In the genomic region with DNA sequence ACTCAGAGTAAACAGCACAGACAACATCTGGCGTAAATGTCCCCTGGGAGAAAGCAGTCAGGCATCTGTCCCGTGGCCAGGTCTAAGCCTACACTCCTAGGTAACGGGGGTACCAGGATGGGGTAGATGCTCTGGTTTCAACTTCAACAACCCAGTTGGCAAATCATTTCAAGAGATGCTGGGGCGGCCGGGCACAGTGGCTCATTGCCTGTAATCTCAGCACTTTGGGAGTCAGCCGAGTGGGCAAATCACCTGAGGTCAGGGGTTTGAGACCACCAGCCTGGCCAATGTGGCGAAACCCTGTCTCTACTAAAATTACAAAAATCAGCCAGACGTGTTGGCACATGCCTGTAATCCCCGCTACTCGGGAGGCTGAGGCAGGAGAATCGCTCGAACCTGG, we compare ENCODE assay signal across 18 cellular contexts. TPM values are rescaled to one million over a fixed set of nuclear protein-coding genes. Genes with fewer than 3 reads are reported as not detected.
DNase-seq lines count a peak whose midpoint lies in the region; ATAC-seq and TF ChIP-seq lines count a peak whose summit lies in the region.
"Had no signal": no experiment of that assay in that cellular context is flagged by ENCODE, and none has a peak within 500 bp of the region (broad histone marks: within the 10 kb centered on the region; RNA-seq: fewer than 3 reads in every experiment).

No MANE protein-coding gene starts in this region.

- peaks cover 13 to 51% (median 24%) of the 10 kb centered on the region in 4 donors for H3K4me1 Mint-ChIP-seq in CD4-positive, CD25-positive, alpha-beta regulatory T cell
- peaks cover 10% of the 10 kb centered on the region for H3K4me1 Mint-ChIP-seq in activated B cell treated with CpG ODN at 0.5 μM for 24 hours
- peaks cover 61% of the 10 kb centered on the region for H3K4me1 Mint-ChIP-seq in memory B cell

- peaks cover 32% of the 10 kb centered on the region for H3K36me3 ChIP-seq in CD4-positive, CD25-positive, alpha-beta regulatory T cell (ENCODE audit: control insufficient read depth, insufficient read depth, low read length)
- no peaks in the 10 kb centered on the region for H3K36me3 ChIP-seq in prostate gland

- no peaks in the 10 kb centered on the region for H3K27me3 Mint-ChIP-seq in CD4-positive, CD25-positive, alpha-beta regulatory T cell
- H3K27me3 Mint-ChIP-seq in activated B cell treated with CpG ODN at 0.5 μM for 24 hours = no peaks in the 10 kb centered on the region
- no peaks in the 10 kb centered on the region for H3K27me3 Mint-ChIP-seq in memory B cell
- H3K27me3 Mint-ChIP-seq: activated CD4-positive, alpha-beta T cell treated with anti-CD3 and anti-CD28 coated beads, Interleukin-2, amount 10 ng/mL, durations not matched to agents 7 days and 5 days; T-helper 17 cell had no signal

- peak overlapping the region in 1 of 4 donors; percentile 97 for H3K4me3 Mint-ChIP-seq in CD4-positive, CD25-positive, alpha-beta regulatory T cell
- H3K4me3 Mint-ChIP-seq in activated B cell treated with CpG ODN at 0.5 μM for 24 hours = peak overlapping the region; percentile 20
- peak overlapping the region; percentile 68 for H3K4me3 Mint-ChIP-seq in memory B cell
- H3K4me3 Mint-ChIP-seq: activated CD4-positive, alpha-beta T cell treated with anti-CD3 and anti-CD28 coated beads, Interleukin-2, amount 10 ng/mL, durations not matched to agents 7 days and 5 days had no signal

- H3K4me3 ChIP-seq in CD4-positive, CD25-positive, alpha-beta regulatory T cell (ENCODE audit: low read depth, low read length) = peak overlapping the region; percentile 56
- no peak overlapping the region for H3K4me3 ChIP-seq in prostate gland

- CTCF ChIA-PET in activated B cell treated with CpG ODN at 0.5 μM for 24 hours (lab: Charles Lee) = no interaction called here

- peak; percentile 8 for DNase-seq in activated CD8-positive, alpha-beta memory T cell treated with anti-CD3 and anti-CD28 coated beads, Interleukin-2, amount 50 U/mL, for 4 hours
- DNase-seq in activated CD8-positive, alpha-beta memory T cell treated with anti-CD3 and anti-CD28 coated beads, Interleukin-2, amount 50 U/mL, for 48 hours = no peak
- DNase-seq in CD4-positive, CD25-positive, alpha-beta regulatory T cell = no peak
- DNase-seq in activated B cell treated with CpG ODN at 0.5 μM for 24 hours = no peak
- DNase-seq in memory B cell (ENCODE audit: low spot score in 2 of 2) = no peak
- DNase-seq in prostate gland (ENCODE audit: low spot score) = no peak
- no peak for DNase-seq in NCI-H446 treated with DMSO at 0.1 percent for 48 hours (lab: John Stamatoyannopoulos, UW)
- DNase-seq: activated CD4-positive, alpha-beta T cell treated with anti-CD3 and anti-CD28 coated beads, Interleukin-2, amount 10 ng/mL, durations not matched to agents 7 days and 5 days; activated gamma-delta T cell treated with Interleukin-2 at 50 U/mL for 16 hours; anterior cingulate cortex; Calu3; H7; kidney glomerular epithelial cell; NCI-H1436; NCI-H510A; stimulated activated CD4-positive, alpha-beta T cell treated with anti-CD3 and anti-CD28 coated beads, Interleukin-1b, Interleukin-23, amount 100 ng/mL, for 48 hours; T-helper 17 cell had no signal

- H3K9me3 Mint-ChIP-seq in CD4-positive, CD25-positive, alpha-beta regulatory T cell = no peaks in the 10 kb centered on the region
- H3K9me3 Mint-ChIP-seq in activated B cell treated with CpG ODN at 0.5 μM for 24 hours = no peaks in the 10 kb centered on the region
- H3K9me3 Mint-ChIP-seq in memory B cell = no peaks in the 10 kb centered on the region
- H3K9me3 Mint-ChIP-seq: activated CD4-positive, alpha-beta T cell treated with anti-CD3 and anti-CD28 coated beads, Interleukin-2, amount 10 ng/mL, durations not matched to agents 7 days and 5 days had no signal

- POLR2A ChIA-PET in activated B cell treated with CpG ODN at 0.5 μM for 24 hours (lab: Charles Lee) = no interaction called here

- 85% methylated on average over 12 of the region's 12 CpGs for WGBS in prostate gland

- H3K27ac ChIP-seq in CD4-positive, CD25-positive, alpha-beta regulatory T cell (ENCODE audit: insufficient read depth, low read length, poor library complexity, severe bottlenecking) = peak overlapping the region; percentile 82
- H3K27ac ChIP-seq in prostate gland = no peak overlapping the region

- ATAC-seq in CD4-positive, CD25-positive, alpha-beta regulatory T cell (ENCODE audit: low read depth in 2 of 2) = no peak
- ATAC-seq in activated B cell treated with CpG ODN at 0.5 μM for 24 hours (ENCODE audit: low read depth) (no peak), memory B cell (ENCODE audit: low read depth) (peak; percentile 25), HG03439 (IDR thresholded peaks at IDR 0.05; ENCODE audit: unreplicated experiment) (no peak)
- ATAC-seq: T-helper 17 cell had no signal

- H3K4me1 ChIP-seq in CD4-positive, CD25-positive, alpha-beta regulatory T cell (ENCODE audit: control insufficient read depth, insufficient read depth, low read length, poor library complexity, severe bottlenecking) = peaks cover 97% of the 10 kb centered on the region
- no peaks in the 10 kb centered on the region for H3K4me1 ChIP-seq in prostate gland (replicated peaks)

- intact Hi-C loops in activated B cell treated with CpG ODN at 0.5 μM for 24 hours (cut with micrococcal nuclease) (loop anchor here (2.0 kb wide), 1 partner anchor 15 kb away; no protein-coding TSS in a partner anchor), prostate gland (cut with DNase I) (no loop called here)

- peak overlapping the region in 1 of 3 donors; percentile 100 for H3K27ac Mint-ChIP-seq in CD4-positive, CD25-positive, alpha-beta regulatory T cell
- H3K27ac Mint-ChIP-seq in activated B cell treated with CpG ODN at 0.5 μM for 24 hours (peak overlapping the region; percentile 25), memory B cell (peak overlapping the region; percentile 87)
- H3K27ac Mint-ChIP-seq: T-helper 17 cell had no signal

- no peaks in the 10 kb centered on the region for H3K9me3 ChIP-seq in CD4-positive, CD25-positive, alpha-beta regulatory T cell (ENCODE audit: control insufficient read depth in 2 of 2, low read length in 2 of 2)
- no peaks in the 10 kb centered on the region for H3K9me3 ChIP-seq in prostate gland

- no peak for TF ChIP-seq CTCF in activated B cell treated with CpG ODN at 0.5 μM for 24 hours (IDR thresholded peaks at IDR 0.05)
- TF ChIP-seq CTCF in prostate gland (IDR thresholded peaks at IDR 0.05) = no peak

- peaks cover 36% of the 10 kb centered on the region for H3K36me3 Mint-ChIP-seq in CD4-positive, CD25-positive, alpha-beta regulatory T cell
- H3K36me3 Mint-ChIP-seq in activated B cell treated with CpG ODN at 0.5 μM for 24 hours (ENCODE audit: low read depth) (peaks cover 30% of the 10 kb centered on the region), memory B cell (peaks cover 14% of the 10 kb centered on the region)

- no peak for TF ChIP-seq POLR2A in prostate gland (IDR thresholded peaks at IDR 0.05)

- H3K27me3 ChIP-seq in CD4-positive, CD25-positive, alpha-beta regulatory T cell (ENCODE audit: control insufficient read depth, insufficient read depth, low read length) = no peaks in the 10 kb centered on the region
- H3K27me3 ChIP-seq in prostate gland (replicated peaks; ENCODE audit: insufficient read depth) = no peaks in the 10 kb centered on the region

RNA-seq across cellular contexts. Expression of a gene that starts 12.3 kb away (rescaled TPM):
- 264 TPM for total RNA-seq in CD4-positive, CD25-positive, alpha-beta regulatory T cell
- polyA plus RNA-seq in CD4-positive, CD25-positive, alpha-beta regulatory T cell = 10 to 100 TPM; 40.8 to 58.5 (median 50.1) TPM
- total RNA-seq in activated B cell treated with CpG ODN at 0.5 μM for 24 hours = 65.0 and 71.4 TPM in 2 replicates
- total RNA-seq in prostate gland = 10 to 100 TPM in 1 of 2 donors, 1 to 10 TPM in 1; 7.4 to 37.9 TPM
